Comparison of ENCODE assay signal across 14 cellular contexts in the genomic region with DNA sequence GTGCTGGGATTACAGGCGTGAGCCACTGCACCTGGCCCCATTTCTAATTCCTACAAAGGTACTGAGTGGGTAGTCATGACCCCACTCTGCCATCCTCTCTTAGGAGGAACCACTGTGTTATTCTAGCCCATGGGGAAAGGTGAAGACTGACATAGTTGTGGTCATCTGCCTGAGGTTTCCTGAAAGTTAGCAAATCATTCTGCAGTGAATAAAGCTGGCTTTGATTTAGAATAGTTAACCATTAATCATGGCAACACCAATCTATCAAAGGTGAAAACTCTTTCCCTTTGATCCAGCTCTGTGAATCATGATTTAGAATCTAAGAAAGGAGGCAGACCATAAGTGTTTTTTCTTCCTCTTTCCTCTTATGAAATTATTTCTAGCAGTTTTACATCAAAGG.
"Had no signal": no experiment of that assay in that cellular context is flagged by ENCODE, and none has a peak within 500 bp of the region (broad histone marks: within the 10 kb centered on the region; RNA-seq: fewer than 3 reads in every experiment).

No MANE protein-coding gene starts in this region.

- H3K36me3 ChIP-seq: lower lobe of right lung, thyroid gland had no signal

- H3K4me3 ChIP-seq: hepatocyte, lower lobe of right lung, thyroid gland had no signal

- H3K9me3 ChIP-seq: lower lobe of right lung, thyroid gland had no signal

- H3K4me1 ChIP-seq: lower lobe of right lung, parathyroid adenoma, thyroid gland had no signal

- FAIRE-seq: keratinocyte had no signal

- DNase-seq: activated naive CD4-positive, alpha-beta T cell; activated naive CD8-positive, alpha-beta T cell treated with anti-CD3 and anti-CD28 coated beads, Interleukin-2, amount 50 U/mL, for 24 hours; aorta; lower lobe of right lung; naive B cell; stimulated activated CD4-positive, alpha-beta T cell treated with anti-CD3 and anti-CD28 coated beads, Interleukin-15, amount 100 ng/mL, for 24 hours; stimulated activated CD4-positive, alpha-beta T cell treated with anti-CD3 and anti-CD28 coated beads, Interleukin-4, amount 100 ng/mL, for 1 hour; stimulated activated naive B cell treated with anti-CD40 and anti-IgM and Interleukin-4, amounts not matched to agents 10 μg/mL and 1 μg/mL and 100 μg/mL, for 72 hours; T-helper 1 cell; T1000; thyroid gland had no signal

- H3K27me3 ChIP-seq: hepatocyte, thyroid gland had no signal

- H3K27ac ChIP-seq: hepatocyte, lower lobe of right lung, parathyroid adenoma, thyroid gland had no signal

- H3K9ac ChIP-seq: parathyroid adenoma had no signal
